ENCODE assay signal across 11 cellular contexts in genomic region chr9:72304538-72304937, GRCh38.
DNase-seq lines count a peak whose midpoint lies in the region; ATAC-seq, FAIRE-seq and TF ChIP-seq lines count a peak whose summit lies in the region.
"Had no signal": no experiment of that assay in that cellular context is flagged by ENCODE, and none has a peak within 500 bp of the region (broad histone marks: within the 10 kb centered on the region; RNA-seq: fewer than 3 reads in every experiment).

No MANE protein-coding gene starts in this region.

- peaks cover 7% of the 10 kb centered on the region for H3K4me1 ChIP-seq in endothelial cell of umbilical vein (ENCODE audit: control insufficient read depth, extremely low read depth, insufficient read depth, low read length)

- no peak for ATAC-seq in stimulated activated naive CD8-positive, alpha-beta T cell treated with anti-CD3 and anti-CD28 coated beads, Interleukin-15, Interleukin-2, amounts not matched to agents 100 U/mL and 50 U/mL, for 24 hours
- no peak for ATAC-seq in GM21619 (IDR thresholded peaks at IDR 0.05; ENCODE audit: unreplicated experiment)
- ATAC-seq: stimulated activated naive CD8-positive, alpha-beta T cell treated with anti-CD3 and anti-CD28 coated beads, Interleukin-15, amount 100 ng/mL, for 72 hours had no signal

- CTCF ChIA-PET in endothelial cell of umbilical vein (lab: Charles Lee): interaction anchor here (1.1 to 1.6 kb wide), 3 partner anchors 11 to 518 kb away, joined by 4 to 10 read pairs (median 4); no protein-coding TSS in a partner anchor

- H3K9ac ChIP-seq in endothelial cell of umbilical vein (replicated peaks; ENCODE audit: extremely low read depth, insufficient read depth, low read length): peak overlapping the region; percentile 32

- H3K9me3 ChIP-seq in endothelial cell of umbilical vein (replicated peaks; ENCODE audit: control insufficient read depth, insufficient read depth, low read length): no peaks in the 10 kb centered on the region

- DNase-seq in stimulated activated naive CD8-positive, alpha-beta T cell treated with anti-CD3 and anti-CD28 coated beads, Interleukin-15, Interleukin-2, amounts not matched to agents 100 U/mL and 50 U/mL, for 24 hours: no peak
- no peak for DNase-seq in endothelial cell of umbilical vein (ENCODE audit: low read depth, low spot score)
- no peak for DNase-seq in hepatic stellate cell (ENCODE audit: low spot score)
- no peak for DNase-seq in HK-2 (ENCODE audit: unreplicated experiment)
- no peak for DNase-seq in kidney glomerular epithelial cell (lab: John Stamatoyannopoulos, UW)
- DNase-seq: NCI-H187; stimulated activated naive CD8-positive, alpha-beta T cell treated with anti-CD3 and anti-CD28 coated beads, Interleukin-15, amount 100 ng/mL, for 72 hours had no signal

- peak overlapping the region; percentile 87 for H2AFZ ChIP-seq in endothelial cell of umbilical vein (ENCODE audit: low read depth, low read length)

- no TSS peak for BruUV-seq in endothelial cell of umbilical vein (replicated peaks; lab: Mats Ljungman, UMichigan)

- H4K20me1 ChIP-seq in endothelial cell of umbilical vein (replicated peaks; ENCODE audit: control insufficient read depth, extremely low read depth, insufficient read depth, low read length): no peaks in the 10 kb centered on the region

- TF ChIP-seq POLR2A in endothelial cell of umbilical vein (IDR thresholded peaks at IDR 0.05; ENCODE audit: low read depth, low read length): no peak

- no peak for FAIRE-seq in endothelial cell of umbilical vein (lab: Jason Lieb, UNC)

- H3K4me3 Mint-ChIP-seq in stimulated activated naive CD8-positive, alpha-beta T cell treated with anti-CD3 and anti-CD28 coated beads, Interleukin-15, Interleukin-2, amounts not matched to agents 100 ng/mL and 50 ng/mL, for 24 hours: peak overlapping the region; percentile 48
- H3K4me3 Mint-ChIP-seq in nephron: no peak overlapping the region
- H3K4me3 Mint-ChIP-seq: stimulated activated naive CD8-positive, alpha-beta T cell treated with anti-CD3 and anti-CD28 coated beads, Interleukin-15, amount 100 ng/mL, for 72 hours had no signal

- H3K79me2 ChIP-seq in endothelial cell of umbilical vein (ENCODE audit: control insufficient read depth, insufficient read depth, low read length): no peaks in the 10 kb centered on the region

- no peaks in the 10 kb centered on the region for H3K36me3 ChIP-seq in endothelial cell of umbilical vein (ENCODE audit: control insufficient read depth in 2 of 2, extremely low read depth in 1 of 2, insufficient read depth in 2 of 2, low read length in 2 of 2)

- dilution Hi-C loops in endothelial cell of umbilical vein (cut with MboI; ENCODE audit: extremely low pct_ligation_motif_present, low sequenced_read_pairs): no loop called here

- H3K4me1 Mint-ChIP-seq in stimulated activated naive CD8-positive, alpha-beta T cell treated with anti-CD3 and anti-CD28 coated beads, Interleukin-15, Interleukin-2, amounts not matched to agents 100 ng/mL and 50 ng/mL, for 24 hours (ENCODE audit: low read depth): peaks cover 38% of the 10 kb centered on the region
- peaks cover 15% of the 10 kb centered on the region for H3K4me1 Mint-ChIP-seq in nephron

- peak overlapping the region in 1 of 3 experiments; percentile 53 for H3K4me3 ChIP-seq in endothelial cell of umbilical vein (replicated peaks in 1 of 3; ENCODE audit: insufficient read depth in 1 of 3, low read depth in 1 of 3, low read length in 3 of 3)

- H3K27me3 ChIP-seq in endothelial cell of umbilical vein (ENCODE audit: control insufficient read depth in 2 of 2, insufficient read depth in 2 of 2, low read length in 2 of 2): no peaks in the 10 kb centered on the region

- H3K27me3 Mint-ChIP-seq in stimulated activated naive CD8-positive, alpha-beta T cell treated with anti-CD3 and anti-CD28 coated beads, Interleukin-15, Interleukin-2, amounts not matched to agents 100 ng/mL and 50 ng/mL, for 24 hours: no peaks in the 10 kb centered on the region
- no peaks in the 10 kb centered on the region for H3K27me3 Mint-ChIP-seq in nephron (ENCODE audit: low read depth)
- H3K27me3 Mint-ChIP-seq: stimulated activated naive CD8-positive, alpha-beta T cell treated with anti-CD3 and anti-CD28 coated beads, Interleukin-15, amount 100 ng/mL, for 72 hours had no signal

- H3K36me3 Mint-ChIP-seq in stimulated activated naive CD8-positive, alpha-beta T cell treated with anti-CD3 and anti-CD28 coated beads, Interleukin-15, Interleukin-2, amounts not matched to agents 100 ng/mL and 50 ng/mL, for 24 hours (ENCODE audit: low read depth): no peaks in the 10 kb centered on the region
- no peaks in the 10 kb centered on the region for H3K36me3 Mint-ChIP-seq in nephron (ENCODE audit: low read depth)

- POLR2A ChIA-PET in endothelial cell of umbilical vein (lab: Charles Lee): interaction anchor here (1.4 kb wide), 1 partner anchor 60 kb away, joined by 6 read pairs; the partner anchor contains the start of gene ZFAND5

- H3K4me2 ChIP-seq in endothelial cell of umbilical vein (ENCODE audit: insufficient read depth, low read length): peak overlapping the region; percentile 75

- intact Hi-C loops in endothelial cell of umbilical vein (cut with micrococcal nuclease): no loop called here

- H3K9me1 ChIP-seq in endothelial cell of umbilical vein (replicated peaks; ENCODE audit: control insufficient read depth, extremely low read depth, insufficient read depth, low read length): no peaks in the 10 kb centered on the region

- peak overlapping the region; percentile 53 for H3K27ac ChIP-seq in endothelial cell of umbilical vein (ENCODE audit: insufficient read depth, low read depth, low read length)
- H3K27ac ChIP-seq: RWPE1 had no signal

- peak overlapping the region; percentile 75 for H3K27ac Mint-ChIP-seq in stimulated activated naive CD8-positive, alpha-beta T cell treated with anti-CD3 and anti-CD28 coated beads, Interleukin-15, Interleukin-2, amounts not matched to agents 100 ng/mL and 50 ng/mL, for 24 hours
- peak overlapping the region in 2 of 3 experiments; percentile 20 to 43 for H3K27ac Mint-ChIP-seq in nephron

- TF ChIP-seq CTCF in endothelial cell of umbilical vein (IDR thresholded peaks at IDR 0.05; ENCODE audit: extremely low read depth in 1 of 2, insufficient read depth in 1 of 2, low read depth in 1 of 2, low read length in 2 of 2) (no peak), nephron (IDR thresholded peaks at IDR 0.05; ENCODE audit: unreplicated experiment in 3 of 3) (no peak)

- H3K9me3 Mint-ChIP-seq in stimulated activated naive CD8-positive, alpha-beta T cell treated with anti-CD3 and anti-CD28 coated beads, Interleukin-15, Interleukin-2, amounts not matched to agents 100 ng/mL and 50 ng/mL, for 24 hours: no peaks in the 10 kb centered on the region
- H3K9me3 Mint-ChIP-seq in nephron: no peaks in the 10 kb centered on the region
- H3K9me3 Mint-ChIP-seq: stimulated activated naive CD8-positive, alpha-beta T cell treated with anti-CD3 and anti-CD28 coated beads, Interleukin-15, amount 100 ng/mL, for 72 hours had no signal

TF ChIP-seq in endothelial cell of umbilical vein, 7 proteins besides CTCF, POLR2A, EP300 and RAD21:
- TF ChIP-seq FOS (IDR thresholded peaks at IDR 0.05; ENCODE audit: borderline replicate concordance, insufficient read depth, low read length) (no peak), EZH2 (IDR thresholded peaks at IDR 0.05; ENCODE audit: borderline replicate concordance, low read depth, low read length, severe bottlenecking) (no peak), JUN (IDR thresholded peaks at IDR 0.05; ENCODE audit: borderline replicate concordance, insufficient read depth, insufficient read length, low read depth) (no peak), MYC (IDR thresholded peaks at IDR 0.05; ENCODE audit: low read depth, low read length) (no peak), POLR2AphosphoS5 (IDR thresholded peaks at IDR 0.05; ENCODE audit: insufficient read depth, low read depth, low read length) (no peak), MAX (IDR thresholded peaks at IDR 0.05; ENCODE audit: insufficient read depth, insufficient read length) (no peak), GATA2 (IDR thresholded peaks at IDR 0.05; ENCODE audit: insufficient read depth, insufficient read length, low read depth, low read length) (no peak)
